In genomic region chr16:67406111-67406593, GRCh38 we compare ENCODE assay signal across 10 cellular contexts. TPM values are rescaled to one million over a fixed set of nuclear protein-coding genes. Genes with fewer than 3 reads are reported as not detected.
A peak's percentile ranks its signal among the peaks of the same experiment; 100 is the strongest.
DNase-seq lines count a peak whose midpoint lies in the region; ATAC-seq and TF ChIP-seq lines count a peak whose summit lies in the region.
"Had no signal": no experiment of that assay in that cellular context is flagged by ENCODE, and none has a peak within 500 bp of the region (broad histone marks: within the 10 kb centered on the region; RNA-seq: fewer than 3 reads in every experiment).

No MANE protein-coding gene starts in this region.

- H3K4me1 Mint-ChIP-seq in MCF 10A (ENCODE audit: insufficient read depth, unreplicated experiment) = peaks cover 5% of the 10 kb centered on the region
- H3K4me1 Mint-ChIP-seq in neural crest cell = peaks cover 18% of the 10 kb centered on the region

- no peaks in the 10 kb centered on the region for H3K9me3 ChIP-seq in breast epithelium
- H3K9me3 ChIP-seq: A549 had no signal

- no peaks in the 10 kb centered on the region for H3K36me3 ChIP-seq in breast epithelium

- intact Hi-C loops in breast epithelium (cut with DNase I; ENCODE audit: low total_unique reads) = no loop called here
- intact Hi-C loops in MCF 10A (cut with micrococcal nuclease) = no loop called here

- DNase-seq in breast epithelium (ENCODE audit: low spot score in 2 of 2) (no peak), MCF 10A (ENCODE audit: unreplicated experiment) (no peak), fibroblast of mammary gland (ENCODE audit: low read depth) (peak; percentile 63), neural crest cell (ENCODE audit: low read depth, low spot score) (no peak), LoVo (ENCODE audit: low spot score) (no peak), activated gamma-delta T cell (lab: John Stamatoyannopoulos, UW) (no peak), cerebellum (ENCODE audit: low spot score) (no peak)
- DNase-seq: activated naive CD4-positive, alpha-beta T cell treated with anti-CD3 and anti-CD28 coated beads for 36 hours had no signal

- H3K27ac ChIP-seq in breast epithelium = peak overlapping the region; percentile 98
- H3K27ac ChIP-seq: A549 had no signal

- no peak for TF ChIP-seq POLR2A in breast epithelium (IDR thresholded peaks at IDR 0.05)

- no TSS peak for BruUV-seq in MCF 10A (replicated peaks; lab: Mats Ljungman, UMichigan)

- CTCF ChIA-PET in MCF 10A (lab: Yijun Ruan, JAX) = no interaction called here

- H3K36me3 Mint-ChIP-seq in MCF 10A (ENCODE audit: insufficient read depth, unreplicated experiment) (peaks cover 2% of the 10 kb centered on the region), neural crest cell (ENCODE audit: low read depth) (no peaks in the 10 kb centered on the region)

- ATAC-seq in GM21515 (IDR thresholded peaks at IDR 0.05; ENCODE audit: unreplicated experiment) = no peak

- H3K27me3 Mint-ChIP-seq in MCF 10A (ENCODE audit: insufficient read depth, unreplicated experiment) = no peaks in the 10 kb centered on the region
- no peaks in the 10 kb centered on the region for H3K27me3 Mint-ChIP-seq in neural crest cell (ENCODE audit: low read depth)

- H3K4me3 Mint-ChIP-seq in MCF 10A (ENCODE audit: unreplicated experiment) = no peak overlapping the region
- no peak overlapping the region for H3K4me3 Mint-ChIP-seq in neural crest cell
- H3K4me3 Mint-ChIP-seq: activated naive CD4-positive, alpha-beta T cell treated with anti-CD3 and anti-CD28 coated beads for 36 hours had no signal

- POLR2A ChIA-PET in MCF 10A (lab: Yijun Ruan, JAX) = no interaction called here

- H3K4me1 ChIP-seq in breast epithelium = peaks cover 7 to 19% of the 10 kb centered on the region in 2 donors

- TF ChIP-seq CTCF in breast epithelium (IDR thresholded peaks at IDR 0.05) = no peak
- no peak for TF ChIP-seq CTCF in MCF 10A (IDR thresholded peaks at IDR 0.05; ENCODE audit: unreplicated experiment)
- no peak for TF ChIP-seq CTCF in fibroblast of mammary gland (conservative IDR thresholded peaks at IDR 0.05; ENCODE audit: control insufficient read depth, insufficient read depth, low read depth, low read length)
- TF ChIP-seq CTCF in neural crest cell (conservative IDR thresholded peaks at IDR 0.05) = no peak

- peak overlapping the region in 1 of 3 donors; percentile 9 for H3K4me3 ChIP-seq in breast epithelium
- no peak overlapping the region for H3K4me3 ChIP-seq in fibroblast of mammary gland (ENCODE audit: control insufficient read depth, low read depth, low read length)
- H3K4me3 ChIP-seq: A549 had no signal

- no peaks in the 10 kb centered on the region for H3K27me3 ChIP-seq in breast epithelium

- H3K9me3 Mint-ChIP-seq in MCF 10A (ENCODE audit: unreplicated experiment) (no peaks in the 10 kb centered on the region), neural crest cell (no peaks in the 10 kb centered on the region)
- H3K9me3 Mint-ChIP-seq: activated naive CD4-positive, alpha-beta T cell treated with anti-CD3 and anti-CD28 coated beads for 36 hours had no signal

- H3K27ac Mint-ChIP-seq in MCF 10A (ENCODE audit: low read depth, unreplicated experiment) = no peak overlapping the region
- peak overlapping the region; percentile 60 for H3K27ac Mint-ChIP-seq in neural crest cell (ENCODE audit: unreplicated experiment)
- H3K27ac Mint-ChIP-seq: activated naive CD4-positive, alpha-beta T cell treated with anti-CD3 and anti-CD28 coated beads for 36 hours had no signal

RNA-seq across cellular contexts. Expression of gene ZDHHC1, which starts 10.1 kb away (rescaled TPM):
- total RNA-seq in breast epithelium (10 to 100 TPM; 17.4 to 20.3 (median 19.3) TPM), MCF 10A (2022) (5.9 and 7.6 TPM in 2 replicates), neural crest cell (9.5 and 10.2 TPM in 2 replicates), cerebellum (6.8 TPM)

RNA-seq across cellular contexts. Expression of gene TPPP3, which starts 12.9 kb away (rescaled TPM):
- total RNA-seq in breast epithelium (1 to 10 TPM; 1.3 to 6.9 (median 3.6) TPM), MCF 10A (2022) (not detected in 2 replicates), neural crest cell (3.4 and 4.7 TPM in 2 replicates), cerebellum (7.3 TPM)
- total RNA-seq: activated naive CD4-positive, alpha-beta T cell treated with anti-CD3 and anti-CD28 coated beads for 36 hours had no signal

RNA-seq across cellular contexts. Expression of gene HSD11B2, which starts 24.8 kb away (rescaled TPM):
- total RNA-seq in breast epithelium (10 to 100 TPM in 2 of 3 donors, under 1 TPM in 1; 0.32 to 66.9 (median 10.2) TPM), MCF 10A (2022) (0.42 and 0.86 TPM in 2 replicates), neural crest cell (3.8 and 4.7 TPM in 2 replicates), cerebellum (11.4 TPM)
